In genomic region chr2:191677646-191678436, GRCh38 we compare ENCODE assay signal across 8 cellular contexts. TPM values are rescaled to one million over a fixed set of nuclear protein-coding genes. Genes with fewer than 3 reads are reported as not detected.
DNase-seq lines count a peak whose midpoint lies in the region; TF ChIP-seq lines count a peak whose summit lies in the region.

NABP1 (plus strand) TSS chr2:191678136; CDS start chr2:191678615, 479 bp downstream.

- H3K4me2 ChIP-seq in neural progenitor cell, result peak within 1 kb of the TSS; percentile 98

- no peaks in the 10 kb centered on the region for H3K36me3 Mint-ChIP-seq in neural progenitor cell

- no peaks in the 10 kb centered on the region for H3K9me3 ChIP-seq in SJSA1 (replicated peaks)
- no peaks in the 10 kb centered on the region for H3K9me3 ChIP-seq in neural progenitor cell (ENCODE audit: low read depth)
- no peaks in the 10 kb centered on the region for H3K9me3 ChIP-seq in stomach smooth muscle (ENCODE audit: control insufficient read depth in 2 of 2, low read length in 2 of 2)

- peaks cover 42% of the 10 kb centered on the region for H3K36me3 ChIP-seq in SJSA1
- H3K36me3 ChIP-seq in neural progenitor cell, result no peaks in the 10 kb centered on the region
- H3K36me3 ChIP-seq in stomach smooth muscle (ENCODE audit: control insufficient read depth in 2 of 2, insufficient read depth in 2 of 2, low read length in 2 of 2), result no peaks in the 10 kb centered on the region

- H3K9ac ChIP-seq in neural progenitor cell (no peak within 1 kb of the TSS), stomach smooth muscle (ENCODE audit: low read length in 2 of 2) (peak within 1 kb of the TSS; percentile 85 to 96)

- peaks cover 5% of the 10 kb centered on the region for H3K27me3 Mint-ChIP-seq in neural progenitor cell (ENCODE audit: insufficient read depth, low read depth)

- H3K4me3 Mint-ChIP-seq in neural progenitor cell, result peak within 1 kb of the TSS; percentile 89

- H3F3A ChIP-seq in neural progenitor cell (ENCODE audit: low read depth), result peaks cover 6% of the 10 kb centered on the region

- H3K4me3 ChIP-seq in SJSA1, result peak within 1 kb of the TSS; percentile 52
- peak within 1 kb of the TSS; percentile 91 for H3K4me3 ChIP-seq in foreskin fibroblast (ENCODE audit: low read depth in 1 of 2, low read length in 2 of 2)
- H3K4me3 ChIP-seq in neural progenitor cell, result peak within 1 kb of the TSS; percentile 69
- H3K4me3 ChIP-seq in stomach smooth muscle (ENCODE audit: low read length in 2 of 2), result peak within 1 kb of the TSS; percentile 82 to 86

- H3K79me2 ChIP-seq in neural progenitor cell (ENCODE audit: low read depth), result no peaks in the 10 kb centered on the region

- no peaks in the 10 kb centered on the region for H3K27me3 ChIP-seq in SJSA1 (replicated peaks)
- peaks cover 24% of the 10 kb centered on the region for H3K27me3 ChIP-seq in neural progenitor cell
- no peaks in the 10 kb centered on the region for H3K27me3 ChIP-seq in stomach smooth muscle (ENCODE audit: control insufficient read depth in 1 of 2, insufficient read depth in 2 of 2, low read length in 2 of 2)

- H3K4me1 ChIP-seq in SJSA1 (replicated peaks) (peaks cover 35% of the 10 kb centered on the region), neural progenitor cell (no peaks in the 10 kb centered on the region), stomach smooth muscle (ENCODE audit: control insufficient read depth, insufficient read depth, low read length) (peaks cover 3% of the 10 kb centered on the region)

- DNase-seq in GM03348 (ENCODE audit: low spot score), result peak; percentile 99
- peak; percentile 97 for DNase-seq in HEK293T (ENCODE audit: extremely low spot score)
- DNase-seq in MV-4-11 (lab: John Stamatoyannopoulos, UW), result peak; percentile 95
- DNase-seq in SJSA1 (ENCODE audit: low read depth in 1 of 2, low spot score in 2 of 2), result peak; percentile 99
- peak; percentile 98 for DNase-seq in activated gamma-delta T cell treated with anti-CD3 and anti-CD28 coated beads, Interleukin-2, amount 50 U/mL, for 16 hours (ENCODE audit: low read depth)
- peak; percentile 98 to 99 for DNase-seq in foreskin fibroblast
- DNase-seq in neural progenitor cell (ENCODE audit: low spot score), result peak; percentile 99

- peaks cover 11% of the 10 kb centered on the region for H3K4me1 Mint-ChIP-seq in neural progenitor cell

- POLR2A ChIA-PET in HEK293T (lab: Yijun Ruan, JAX), result interaction anchor here (0.7 to 2.1 kb wide), 21 partner anchors 8 to 431 kb away, joined by 3 to 14 read pairs (median 4); no protein-coding TSS in a partner anchor

- H2AFZ ChIP-seq in neural progenitor cell (replicated peaks), result peak within 1 kb of the TSS; percentile 93

- no peaks in the 10 kb centered on the region for H3K9me3 Mint-ChIP-seq in neural progenitor cell

- peak within 1 kb of the TSS; percentile 94 for H3K27ac Mint-ChIP-seq in neural progenitor cell

- no peak for TF ChIP-seq CTCF in foreskin fibroblast (IDR thresholded peaks at IDR 0.05; ENCODE audit: low read depth, low read length)
- TF ChIP-seq CTCF in neural progenitor cell (IDR thresholded peaks at IDR 0.05), result no peak

- peak within 1 kb of the TSS; percentile 96 for H3K27ac ChIP-seq in SJSA1
- H3K27ac ChIP-seq in neural progenitor cell, result no peak within 1 kb of the TSS
- H3K27ac ChIP-seq in stomach smooth muscle (ENCODE audit: low read length), result peak within 1 kb of the TSS; percentile 95

- CTCF ChIA-PET in HEK293T (lab: Yijun Ruan, JAX), result interaction anchor here (0.6 to 1.1 kb wide), 2 partner anchors 124 to 139 kb away, joined by 3 to 4 read pairs; no protein-coding TSS in a partner anchor

- H4K20me1 ChIP-seq in neural progenitor cell (ENCODE audit: low read depth), result no peaks in the 10 kb centered on the region

TF ChIP-seq in HEK293T, 16 proteins besides CTCF, POLR2A, EP300 and RAD21:
- TF ChIP-seq CTBP1 (IDR thresholded peaks at IDR 0.05; ENCODE audit: borderline replicate concordance) (no peak), ARNT (IDR thresholded peaks at IDR 0.05) (no peak), PKNOX1 (IDR thresholded peaks at IDR 0.05) (peak; percentile 72), SP1 (IDR thresholded peaks at IDR 0.05) (no peak), FOXA1 (IDR thresholded peaks at IDR 0.05) (no peak), FOXK2 (IDR thresholded peaks at IDR 0.05) (no peak), ELF4 (IDR thresholded peaks at IDR 0.05) (peak; percentile 58), SUZ12 (IDR thresholded peaks at IDR 0.05) (no peak), LEF1 (IDR thresholded peaks at IDR 0.05; ENCODE audit: borderline replicate concordance) (no peak), ZNF384 (IDR thresholded peaks at IDR 0.05) (peak; percentile 92), HDGF (IDR thresholded peaks at IDR 0.05; ENCODE audit: borderline replicate concordance) (peak; percentile 97), L3MBTL2 (conservative IDR thresholded peaks at IDR 0.05) (peak; percentile 88), NFRKB (IDR thresholded peaks at IDR 0.05) (no peak)

RNA-seq across cellular contexts. Expression of gene NABP1, which starts in this region (rescaled TPM):
- total RNA-seq in SJSA1 (2014; rRNA removed; shearing (Covaris generic)), result 43.9 and 73.8 TPM in 2 replicates
- 1.2 and 2.8 TPM in 2 replicates for total RNA-seq in neural progenitor cell (ENCODE audit: low replicate concordance)

Comparison
In these comparisons a context has a peak if more than half of its experiments do, and no peak if none do; other contexts are left out.
1. RNA of gene NABP1 (total RNA-seq): 43.9 to 73.8 TPM in SJSA1; 1.2 to 2.8 TPM in neural progenitor cell; every median in the first group is over 10 times any median in the second.
2. Peak in every context shown above with its lines, with median percentiles within 50 percentile points of each other: DNase-seq and H3K4me3 ChIP-seq.